ENCODE assay signal across 24 cellular contexts in the genomic region with DNA sequence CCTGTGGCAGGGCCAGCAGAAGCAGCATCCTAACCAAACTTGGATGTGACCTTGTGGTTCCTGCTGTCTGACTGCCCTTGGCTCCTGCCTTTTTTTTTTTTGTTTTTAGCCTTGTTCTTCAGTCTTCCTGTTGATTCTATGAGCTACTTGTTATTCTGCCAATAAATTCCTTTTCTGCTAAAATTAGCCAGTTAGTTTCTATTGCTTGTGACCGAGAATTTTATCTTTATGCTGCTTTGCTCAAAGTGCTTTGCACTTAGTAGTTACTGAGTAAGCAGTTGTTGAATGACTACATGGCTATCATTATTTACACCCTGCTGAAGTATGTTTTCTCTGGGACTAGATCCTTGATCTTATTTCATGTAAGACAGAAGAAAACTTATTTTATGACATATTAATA.
"Had no signal": no experiment of that assay in that cellular context is flagged by ENCODE, and none has a peak within 500 bp of the region (broad histone marks: within the 10 kb centered on the region; RNA-seq: fewer than 3 reads in every experiment).

No MANE protein-coding gene starts in this region.

- H3K36me3 Mint-ChIP-seq: naive B cell, type B pancreatic cell had no signal

- H3K4me3 ChIP-seq: esophagus muscularis mucosa, mucosa of descending colon, prostate gland, right atrium auricular region had no signal

- H3K36me3 ChIP-seq: brain microvascular endothelial cell, esophagus muscularis mucosa, prostate gland, right atrium auricular region had no signal

- H3K4me1 ChIP-seq: prostate gland had no signal

- ATAC-seq: activated CD8-positive, alpha-beta T cell treated with anti-CD3 and anti-CD28 coated beads for 36 hours; activated T-helper 17 cell treated with anti-CD3 and anti-CD28 coated beads, Interleukin-2, amount 50 U/mL, for 72 hours; mucosa of descending colon; stimulated activated naive CD8-positive, alpha-beta T cell treated with anti-CD3 and anti-CD28 coated beads, Interleukin-15, Interleukin-2, amounts not matched to agents 100 U/mL and 50 U/mL, for 24 hours had no signal

- H3K9me3 ChIP-seq: esophagus muscularis mucosa, mucosa of descending colon, prostate gland, right atrium auricular region had no signal

- FAIRE-seq: endothelial cell of umbilical vein had no signal

- H3K27me3 ChIP-seq: brain microvascular endothelial cell, esophagus muscularis mucosa, right atrium auricular region had no signal

- H3K9me3 Mint-ChIP-seq: activated CD8-positive, alpha-beta T cell treated with anti-CD3 and anti-CD28 coated beads for 36 hours; activated T-helper 17 cell treated with anti-CD3 and anti-CD28 coated beads, Interleukin-2, amount 50 U/mL, for 72 hours; dendritic cell treated with granulocyte-macrophage colony-stimulating factor and Interleukin-4, amounts not matched to agents 40 ng/mL and 50 ng/mL, for 4 days; naive B cell; neural crest cell; type B pancreatic cell had no signal

- H3K27me3 Mint-ChIP-seq: activated CD8-positive, alpha-beta T cell treated with anti-CD3 and anti-CD28 coated beads for 36 hours; activated T-helper 17 cell treated with anti-CD3 and anti-CD28 coated beads, Interleukin-2, amount 50 U/mL, for 72 hours; dendritic cell treated with granulocyte-macrophage colony-stimulating factor and Interleukin-4, amounts not matched to agents 40 ng/mL and 50 ng/mL, for 4 days; naive B cell; type B pancreatic cell had no signal

- H3K4me3 Mint-ChIP-seq: activated CD8-positive, alpha-beta T cell treated with anti-CD3 and anti-CD28 coated beads for 36 hours; activated T-helper 17 cell treated with anti-CD3 and anti-CD28 coated beads, Interleukin-2, amount 50 U/mL, for 72 hours; dendritic cell treated with granulocyte-macrophage colony-stimulating factor and Interleukin-4, amounts not matched to agents 40 ng/mL and 50 ng/mL, for 4 days; naive B cell; neural crest cell; type B pancreatic cell had no signal

- H3K27ac Mint-ChIP-seq: activated CD8-positive, alpha-beta T cell treated with anti-CD3 and anti-CD28 coated beads for 36 hours; activated T-helper 17 cell treated with anti-CD3 and anti-CD28 coated beads, Interleukin-2, amount 50 U/mL, for 72 hours; dendritic cell treated with granulocyte-macrophage colony-stimulating factor and Interleukin-4, amounts not matched to agents 40 ng/mL and 50 ng/mL, for 4 days; naive B cell; type B pancreatic cell had no signal

- H3K4me1 Mint-ChIP-seq: activated T-helper 17 cell treated with anti-CD3 and anti-CD28 coated beads, Interleukin-2, amount 50 U/mL, for 72 hours; naive B cell; neural crest cell had no signal

- H3K27ac ChIP-seq: brain microvascular endothelial cell, esophagus muscularis mucosa, prostate gland had no signal

- DNase-seq: activated CD4-positive, alpha-beta T cell treated with anti-CD3 and anti-CD28 coated beads for 48 hours; activated CD4-positive, CD25-positive, alpha-beta regulatory T cell; activated CD8-positive, alpha-beta T cell treated with anti-CD3 and anti-CD28 coated beads for 36 hours; activated naive CD4-positive, alpha-beta T cell treated with Interleukin-2 at 50 U/mL for 16 hours; activated T-cell treated with anti-CD3 and anti-CD28 coated beads, Interleukin-2, amount 50 U/mL, for 1 hour; brain microvascular endothelial cell; central memory CD4-positive, alpha-beta T cell; effector CD8-positive, alpha-beta T cell; foreskin fibroblast; mammary epithelial cell; mucosa of descending colon; naive B cell; stimulated activated naive CD8-positive, alpha-beta T cell treated with anti-CD3 and anti-CD28 coated beads, Interleukin-15, Interleukin-2, amounts not matched to agents 100 U/mL and 50 U/mL, for 24 hours; substantia nigra; T-helper 1 cell; T-helper 9 cell had no signal
